In genomic region chr16:76246587-76246986, GRCh38 we compare ENCODE assay signal across 38 cellular contexts. TPM values are rescaled to one million over a fixed set of nuclear protein-coding genes. Genes with fewer than 3 reads are reported as not detected.
DNase-seq lines count a peak whose midpoint lies in the region; ATAC-seq, FAIRE-seq and TF ChIP-seq lines count a peak whose summit lies in the region.
"Had no signal": no experiment of that assay in that cellular context is flagged by ENCODE, and none has a peak within 500 bp of the region (broad histone marks: within the 10 kb centered on the region; RNA-seq: fewer than 3 reads in every experiment).

No MANE protein-coding gene starts in this region.

- H2AK9ac ChIP-seq in IMR-90 (replicated peaks; ENCODE audit: low read depth, low read length, poor library complexity): no peak overlapping the region

- no peak for TF ChIP-seq CTCF in HepG2 (CRISPR knock-in tag; IDR thresholded peaks at IDR 0.05)
- no peak for TF ChIP-seq CTCF in right lobe of liver (IDR thresholded peaks at IDR 0.05)
- TF ChIP-seq CTCF in A549 (IDR thresholded peaks at IDR 0.05): no peak
- TF ChIP-seq CTCF in IMR-90 (conservative IDR thresholded peaks at IDR 0.05; ENCODE audit: low read depth, low read length): no peak
- TF ChIP-seq CTCF in MM.1S (IDR thresholded peaks at IDR 0.05; ENCODE audit: low read length): no peak

- no peak overlapping the region for H2AK5ac ChIP-seq in IMR-90 (ENCODE audit: low read depth, low read length)

- no peak overlapping the region for H3K18ac ChIP-seq in IMR-90 (ENCODE audit: low read depth, low read length)

- no peaks in the 10 kb centered on the region for H4K20me1 ChIP-seq in HepG2 (ENCODE audit: insufficient read depth, low read length)
- H4K20me1 ChIP-seq in IMR-90 (ENCODE audit: insufficient read depth, low read length): no peaks in the 10 kb centered on the region
- no peaks in the 10 kb centered on the region for H4K20me1 ChIP-seq in MM.1S (ENCODE audit: insufficient read depth, low read length)
- H4K20me1 ChIP-seq: BLaER1; BLaER1 treated with 17β-estradiol and CSF1 and Interleukin-3, amounts not matched to agents 10 nM and 100 nM had no signal

- H3K14ac ChIP-seq in IMR-90 (replicated peaks; ENCODE audit: low read depth, low read length): no peak overlapping the region

- no peak overlapping the region for H3K4ac ChIP-seq in IMR-90 (ENCODE audit: low read depth, low read length)

- no peaks in the 10 kb centered on the region for H3F3A ChIP-seq in MM.1S (ENCODE audit: insufficient read depth, low read length)

- no peak for ATAC-seq in HepG2
- ATAC-seq in right lobe of liver: no peak
- ATAC-seq in A549: no peak
- ATAC-seq in IMR-90 (ENCODE audit: low read depth): no peak
- ATAC-seq: CD8-positive, alpha-beta T cell had no signal

- H4K91ac ChIP-seq in IMR-90 (ENCODE audit: insufficient read depth, low read depth, low read length): no peak overlapping the region

- no peak overlapping the region for H2BK15ac ChIP-seq in IMR-90 (ENCODE audit: low read depth, low read length)

- no peaks in the 10 kb centered on the region for H3K9me1 ChIP-seq in IMR-90 (ENCODE audit: insufficient read depth, low read length)

- H2AFZ ChIP-seq in HepG2 (ENCODE audit: low read length) (no peak overlapping the region), IMR-90 (replicated peaks; ENCODE audit: low read length, poor library complexity) (no peak overlapping the region), MM.1S (ENCODE audit: low read length) (no peak overlapping the region)

- no peak for TF ChIP-seq EP300 in HepG2 (IDR thresholded peaks at IDR 0.05; ENCODE audit: low read depth in 2 of 2, low read length in 2 of 2)
- TF ChIP-seq EP300 in HepG2 (CRISPR knock-in tag; IDR thresholded peaks at IDR 0.05; ENCODE audit: borderline replicate concordance): no peak
- no peak for TF ChIP-seq EP300 in A549 (IDR thresholded peaks at IDR 0.05)

- intact Hi-C loops in HepG2 (cut with micrococcal nuclease; ENCODE audit: unreplicated experiment): no loop called here
- intact Hi-C loops in right lobe of liver (cut with DNase I): no loop called here
- intact Hi-C loops in IMR-90 (cut with micrococcal nuclease): no loop called here

- BruUV-seq in HepG2 (replicated peaks; lab: Mats Ljungman, UMichigan) (no TSS peak), IMR-90 (replicated peaks; lab: Mats Ljungman, UMichigan) (no TSS peak)

- no peak overlapping the region for H4K5ac ChIP-seq in IMR-90 (ENCODE audit: low read depth, low read length)

- DNase-seq in HepG2 (ENCODE audit: low spot score) (no peak), right lobe of liver (no peak), A549 (ENCODE audit: low read depth in 1 of 2, low spot score in 1 of 2) (no peak), IMR-90 (no peak), MM.1S (no peak), NCI-H1694 treated with DMSO at 0.1 percent for 48 hours (lab: John Stamatoyannopoulos, UW) (no peak)
- DNase-seq: 8988T; ACHN; AML-193; BE2C; C1 segment of cervical spinal cord; Caco-2; Calu3; CD4-positive, alpha-beta memory T cell; CD4-positive, alpha-beta T cell; CD4-positive, CD25-positive, alpha-beta regulatory T cell; CD8-positive, alpha-beta memory T cell; CD8-positive, alpha-beta T cell; COR-L47; DMS 273 treated with DMSO at 0.1 percent for 48 hours; DMS153; DMS53; DMS79; DMS79 treated with DMSO at 0.1 percent for 48 hours; DND-41; EL had no signal

- TF ChIP-seq RAD21 in HepG2 (CRISPR knock-in tag; IDR thresholded peaks at IDR 0.05) (no peak), A549 (conservative IDR thresholded peaks at IDR 0.05 in 1 of 2, IDR thresholded peaks at IDR 0.05 in 1 of 2) (no peak), IMR-90 (IDR thresholded peaks at IDR 0.05; ENCODE audit: low read length) (no peak)

- TF ChIP-seq POLR2A in HepG2 (IDR thresholded peaks at IDR 0.05; ENCODE audit: insufficient read depth in 1 of 2, low read depth in 2 of 2, low read length in 2 of 2) (no peak), right lobe of liver (IDR thresholded peaks at IDR 0.05) (no peak), A549 (IDR thresholded peaks at IDR 0.05; ENCODE audit: low read length) (no peak), IMR-90 (IDR thresholded peaks at IDR 0.05; ENCODE audit: low read depth, low read length) (no peak)

- CTCF ChIA-PET in HepG2 (lab: Yijun Ruan, JAX; ENCODE audit: low intra/inter-chr PET ratio, low total read pairs): no interaction called here
- CTCF ChIA-PET in A549 (lab: Yijun Ruan, JAX): no interaction called here
- CTCF ChIA-PET in IMR-90 (lab: Yijun Ruan, JAX): no interaction called here

- 2% methylated on average over 3 of the region's 3 CpGs for WGBS in HepG2 (ENCODE audit: low lambda C conversion rate)
- WGBS in right lobe of liver (ENCODE audit: insufficient coverage, low coverage, low lambda C conversion rate, missing lambda C conversion rate): 55% methylated on average over 3 of the region's 3 CpGs
- 31% methylated on average over 3 of the region's 3 CpGs for WGBS in A549 (ENCODE audit: missing lambda C conversion rate)
- no CpG with 5 or more reads among the region's 3 CpGs for WGBS in IMR-90 (ENCODE audit: extremely low coverage in 2 of 2, insufficient read length in 1 of 2), 2 experiments

- dilution Hi-C loops in IMR-90 (cut with HindIII; ENCODE audit: low sequenced_read_pairs, unreplicated experiment): no loop called here

- no peak overlapping the region for H2BK5ac ChIP-seq in IMR-90 (ENCODE audit: low read depth, low read length, poor library complexity, severe bottlenecking)

- H2BK120ac ChIP-seq in IMR-90 (ENCODE audit: low read depth, low read length): no peak overlapping the region

- H3K27me3 ChIP-seq in HepG2 (ENCODE audit: control insufficient read depth in 1 of 2, insufficient read depth in 2 of 2, low read length in 2 of 2): no peaks in the 10 kb centered on the region
- no peaks in the 10 kb centered on the region for H3K27me3 ChIP-seq in right lobe of liver
- no peaks in the 10 kb centered on the region for H3K27me3 ChIP-seq in IMR-90 (ENCODE audit: control insufficient read depth, insufficient read depth, low read length)
- no peaks in the 10 kb centered on the region for H3K27me3 ChIP-seq in MM.1S (replicated peaks; ENCODE audit: insufficient read depth, low read length)
- H3K27me3 ChIP-seq: BE2C; BLaER1; BLaER1 treated with 17β-estradiol and CSF1 and Interleukin-3, amounts not matched to agents 10 nM and 100 nM had no signal

- H3K4me3 ChIP-seq in HepG2 (replicated peaks in 1 of 3; ENCODE audit: insufficient read depth in 1 of 3, low read depth in 2 of 3, low read length in 3 of 3): no peak overlapping the region
- H3K4me3 ChIP-seq in right lobe of liver: no peak overlapping the region
- no peak overlapping the region for H3K4me3 ChIP-seq in A549
- H3K4me3 ChIP-seq in IMR-90 (ENCODE audit: insufficient read depth, low read depth, low read length): no peak overlapping the region
- no peak overlapping the region for H3K4me3 ChIP-seq in MM.1S (ENCODE audit: low read length)
- H3K4me3 ChIP-seq: BLaER1; BLaER1 treated with 17β-estradiol and CSF1 and Interleukin-3, amounts not matched to agents 10 nM and 100 nM had no signal

- H3K4me1 ChIP-seq in HepG2 (ENCODE audit: insufficient read depth, low read length): no peaks in the 10 kb centered on the region
- H3K4me1 ChIP-seq in right lobe of liver: no peaks in the 10 kb centered on the region
- no peaks in the 10 kb centered on the region for H3K4me1 ChIP-seq in A549
- no peaks in the 10 kb centered on the region for H3K4me1 ChIP-seq in IMR-90 (ENCODE audit: control insufficient read depth, insufficient read depth, low read length)
- H3K4me1 ChIP-seq in MM.1S (ENCODE audit: low read length): no peaks in the 10 kb centered on the region
- H3K4me1 ChIP-seq: BE2C; BLaER1; BLaER1 treated with 17β-estradiol and CSF1 and Interleukin-3, amounts not matched to agents 10 nM and 100 nM; Caco-2 had no signal

- H3K9me3 ChIP-seq in HepG2 (ENCODE audit: low read length): peaks cover 7% of the 10 kb centered on the region; the same call in 1 of the 2 replicates
- no peaks in the 10 kb centered on the region for H3K9me3 ChIP-seq in right lobe of liver
- no peaks in the 10 kb centered on the region for H3K9me3 ChIP-seq in A549
- no peaks in the 10 kb centered on the region for H3K9me3 ChIP-seq in IMR-90 (ENCODE audit: control insufficient read depth, insufficient read depth, low read length)
- H3K9me3 ChIP-seq in MM.1S (replicated peaks; ENCODE audit: insufficient read depth, low read length): no peaks in the 10 kb centered on the region
- H3K9me3 ChIP-seq: BE2C; BLaER1; BLaER1 treated with 17β-estradiol and CSF1 and Interleukin-3, amounts not matched to agents 10 nM and 100 nM; Caco-2 had no signal

- H3K27ac ChIP-seq in HepG2 (ENCODE audit: extremely low read length, insufficient read depth, low read length): no peak overlapping the region
- no peak overlapping the region for H3K27ac ChIP-seq in right lobe of liver
- H3K27ac ChIP-seq in A549: no peak overlapping the region
- no peak overlapping the region for H3K27ac ChIP-seq in IMR-90 (ENCODE audit: insufficient read depth, low read length)
- no peak overlapping the region for H3K27ac ChIP-seq in MM.1S (ENCODE audit: low read length)
- H3K27ac ChIP-seq: 22Rv1; BLaER1; BLaER1 treated with 17β-estradiol and CSF1 and Interleukin-3, amounts not matched to agents 10 nM and 100 nM; C4-2B had no signal

- H3K23ac ChIP-seq in IMR-90 (ENCODE audit: low read depth, low read length): no peak overlapping the region

- H3K4me2 ChIP-seq in HepG2 (ENCODE audit: low read depth, low read length) (no peak overlapping the region), A549 (no peak overlapping the region), IMR-90 (ENCODE audit: low read depth, low read length) (no peak overlapping the region), MM.1S (ENCODE audit: low read depth, low read length) (no peak overlapping the region)
- H3K4me2 ChIP-seq: BLaER1; BLaER1 treated with 17β-estradiol and CSF1 and Interleukin-3, amounts not matched to agents 10 nM and 100 nM had no signal

- in situ Hi-C loops in HepG2 (cut with HindIII; ENCODE audit: extremely low pct_ligation_motif_present, low pct_unique_long_range_greater_than_20kb): no loop called here
- in situ Hi-C loops in IMR-90 (cut with MboI; ENCODE audit: low sequenced_read_pairs): no loop called here

- H3K36me3 ChIP-seq in HepG2 (replicated peaks in 1 of 2; ENCODE audit: control insufficient read depth in 1 of 2, insufficient read depth in 2 of 2, low read length in 2 of 2) (no peaks in the 10 kb centered on the region), right lobe of liver (no peaks in the 10 kb centered on the region), IMR-90 (ENCODE audit: control insufficient read depth, insufficient read depth, low read length) (no peaks in the 10 kb centered on the region), MM.1S (replicated peaks; ENCODE audit: insufficient read depth, low read length) (no peaks in the 10 kb centered on the region)
- H3K36me3 ChIP-seq: BE2C; BLaER1; BLaER1 treated with 17β-estradiol and CSF1 and Interleukin-3, amounts not matched to agents 10 nM and 100 nM had no signal

- H4K8ac ChIP-seq in IMR-90 (ENCODE audit: low read depth in 2 of 2, low read length in 2 of 2): no peak overlapping the region

- no peak overlapping the region for H3K9ac ChIP-seq in HepG2 (ENCODE audit: insufficient read depth, low read depth, low read length)
- no peak overlapping the region for H3K9ac ChIP-seq in IMR-90 (ENCODE audit: low read depth, low read length)
- no peak overlapping the region for H3K9ac ChIP-seq in MM.1S (ENCODE audit: low read length)
- H3K9ac ChIP-seq: BLaER1; BLaER1 treated with 17β-estradiol and CSF1 and Interleukin-3, amounts not matched to agents 10 nM and 100 nM had no signal

- no peaks in the 10 kb centered on the region for H3K9me2 ChIP-seq in MM.1S (replicated peaks; ENCODE audit: insufficient read depth, low read length)

- no peak overlapping the region for H2BK20ac ChIP-seq in IMR-90 (ENCODE audit: low read depth, low read length)

- POLR2A ChIA-PET in HepG2 (lab: Yijun Ruan, JAX): no interaction called here
- POLR2A ChIA-PET in A549 (lab: Yijun Ruan, JAX): no interaction called here
- POLR2A ChIA-PET in IMR-90 (lab: Charles Lee; ENCODE audit: unreplicated experiment): no interaction called here

- no peaks in the 10 kb centered on the region for H3K79me2 ChIP-seq in HepG2 (ENCODE audit: insufficient read depth, low read length)
- H3K79me2 ChIP-seq in MM.1S (ENCODE audit: low read length): no peaks in the 10 kb centered on the region

- no peak overlapping the region for H3K56ac ChIP-seq in IMR-90 (ENCODE audit: extremely low read depth, insufficient read depth, low read length)

- no peaks in the 10 kb centered on the region for H3K79me1 ChIP-seq in IMR-90 (ENCODE audit: low read depth in 1 of 2, low read length in 2 of 2)

- FAIRE-seq in HepG2 (lab: Jason Lieb, UNC): no peak
- FAIRE-seq in A549 (lab: Jason Lieb, UNC): no peak
- FAIRE-seq: A204.1, D721Med had no signal

RNA-seq across cellular contexts. Expression of gene CNTNAP4, which starts 30.6 kb away (rescaled TPM):
- total RNA-seq in HepG2 (2016; rRNA removed; fragmentation: Illumina TruSeq; extraction: Trizol) (not detected in 2 replicates), right lobe of liver (not detected), IMR-90 (2012; rRNA removed) (not detected in 2 replicates)
- total RNA-seq in HepG2 (2016; cell fraction: cytosol; rRNA removed; fragmentation: Illumina TruSeq; extraction: Trizol; ENCODE audit: low read depth): not detected in 2 replicates
- total RNA-seq in HepG2 (2016; cell fraction: insoluble cytoplasmic fraction; rRNA removed; fragmentation: Illumina TruSeq; extraction: Trizol): not detected in 2 replicates
- not detected in 2 replicates for total RNA-seq in HepG2 (2016; cell fraction: membrane; rRNA removed; fragmentation: Illumina TruSeq; extraction: Trizol)
- not detected in 2 replicates for total RNA-seq in HepG2 (2016; cell fraction: nucleus; rRNA removed; fragmentation: Illumina TruSeq; extraction: Trizol)
- polyA plus RNA-seq in HepG2 (2011; rRNA removed) (not detected in 2 replicates), A549 (2011; rRNA removed) (not detected in 2 replicates), A549 (2017; fragmentation: RNase III; extraction: RNeasy Plus Mini Kit Qiagen cat#74134 plus additional on column Dnase treatment) (not detected in 3 replicates), IMR-90 (2012; rRNA removed) (not detected in 2 replicates)
- not detected in 2 replicates for polyA plus RNA-seq in HepG2 (2011; cell fraction: cytosol; rRNA removed)
- not detected in 2 replicates for polyA plus RNA-seq in HepG2 (2011; cell fraction: nucleus; rRNA removed)
- not detected in 2 replicates for polyA plus RNA-seq in HepG2 (2012)
- not detected in 2 replicates for polyA plus RNA-seq in HepG2 (2016; cell fraction: cytosol; fragmentation: Illumina TruSeq; extraction: Trizol; ENCODE audit: low read depth)
- polyA plus RNA-seq in HepG2 (2016; cell fraction: insoluble cytoplasmic fraction; fragmentation: Illumina TruSeq; extraction: Trizol; ENCODE audit: low read depth): not detected in 2 replicates
- polyA plus RNA-seq in HepG2 (2016; cell fraction: membrane; fragmentation: Illumina TruSeq; extraction: Trizol; ENCODE audit: low read depth): not detected in 2 replicates
- not detected in 2 replicates for polyA plus RNA-seq in HepG2 (2016; cell fraction: nucleus; fragmentation: Illumina TruSeq; extraction: Trizol; ENCODE audit: insufficient read depth, low read depth)
- not detected in 2 replicates for polyA minus RNA-seq in HepG2 (2011; rRNA and poly(A)+ RNA removed; ENCODE audit: low replicate concordance)
- polyA minus RNA-seq in HepG2 (2011; cell fraction: cytosol; rRNA and poly(A)+ RNA removed): not detected in 2 replicates
- polyA minus RNA-seq in HepG2 (2011; cell fraction: nucleus; rRNA and poly(A)+ RNA removed): not detected in 2 replicates
- not detected in 2 replicates for polyA plus RNA-seq in A549 (2012; cell fraction: cytosol; rRNA removed)
- not detected in 2 replicates for polyA plus RNA-seq in A549 (2012; cell fraction: nucleus; rRNA removed)
- polyA minus RNA-seq in A549 (2011; rRNA and poly(A)+ RNA removed): not detected in 2 replicates
- polyA plus RNA-seq in IMR-90 (2012; cell fraction: cytosol; rRNA removed): not detected in 2 replicates
- polyA plus RNA-seq in IMR-90 (2012; cell fraction: nucleus; rRNA removed; ENCODE audit: low replicate concordance): not detected in 2 replicates
- total RNA-seq: A172; A673; B cell; Caco-2; Calu3; CD4-positive, alpha-beta memory T cell; CD4-positive, alpha-beta T cell; CD4-positive, CD25-positive, alpha-beta regulatory T cell; CD8-positive, alpha-beta memory T cell; CD8-positive, alpha-beta T cell had no signal
- polyA plus RNA-seq: AG04450; BJ; CD14-positive monocyte; CD4-positive, alpha-beta memory T cell; CD4-positive, CD25-positive, alpha-beta regulatory T cell; CD8-positive, alpha-beta memory T cell had no signal

Comparison
In these comparisons a context has a peak if more than half of its experiments do, and no peak if none do; other contexts are left out.
1. Of the 38 proteins assayed by ChIP-seq in both HepG2 and A549: peak only in HepG2: none; only in A549: none; in both: MAFK; in neither: 37.